In genomic region chr21:37237764-37238163, GRCh38 we compare ENCODE assay signal across 19 cellular contexts. TPM values are rescaled to one million over a fixed set of nuclear protein-coding genes. Genes with fewer than 3 reads are reported as not detected.
DNase-seq lines count a peak whose midpoint lies in the region; ATAC-seq, FAIRE-seq and TF ChIP-seq lines count a peak whose summit lies in the region.
"Had no signal": no experiment of that assay in that cellular context is flagged by ENCODE, and none has a peak within 500 bp of the region (broad histone marks: within the 10 kb centered on the region; RNA-seq: fewer than 3 reads in every experiment).

No MANE protein-coding gene starts in this region.

- WGBS in K562 (ENCODE audit: insufficient coverage, low coverage, missing lambda C conversion rate): 41% methylated on average over 4 of the region's 4 CpGs

- H3K79me2 ChIP-seq in K562 (ENCODE audit: control insufficient read depth, insufficient read depth, low read length): peaks cover 23% of the 10 kb centered on the region

- POLR2A ChIA-PET in K562 (lab: Yijun Ruan, JAX): no interaction called here

- no peak for DNase-seq in activated T-cell treated with anti-CD3 and anti-CD28 coated beads, Interleukin-2, amount 50 U/mL, for 24 hours
- no peak for DNase-seq in activated T-cell treated with anti-CD3 and anti-CD28 coated beads, Interleukin-2, amount 50 U/mL, for 48 hours
- DNase-seq in T-helper 17 cell (no peak), K562 (ENCODE audit: extremely low read depth in 1 of 4, low spot score in 3 of 4) (no peak), neural crest cell (ENCODE audit: low read depth, low spot score) (no peak), HK-2 (ENCODE audit: unreplicated experiment) (no peak), BE2C (no peak), NCI-H1092 treated with DMSO at 0.1 percent for 48 hours (lab: John Stamatoyannopoulos, UW) (no peak)
- DNase-seq: ACHN; activated CD4-positive, CD25-positive, alpha-beta regulatory T cell treated with anti-CD3 and anti-CD28 coated beads, Interleukin-2, amount 50 U/mL, for 72 hours; activated effector memory CD4-positive, alpha-beta T cell treated with Interleukin-2 at 50 U/mL for 16 hours; COR-L47; hypothalamus; left colon had no signal

- H3K4me3 ChIP-seq in K562: no peak overlapping the region
- H3K4me3 ChIP-seq in BE2C (ENCODE audit: low read depth, low read length): no peak overlapping the region
- H3K4me3 ChIP-seq: Peyer's patch had no signal

- in situ Hi-C loops in K562 (cut with MboI): no loop called here

- TF ChIP-seq CTCF in K562 (IDR thresholded peaks at IDR 0.05 in 2 of 3, conservative IDR thresholded peaks at IDR 0.05 in 1 of 3; ENCODE audit: insufficient read depth in 2 of 3, low read depth in 1 of 3, low read length in 3 of 3) (peak in 1 of 3 experiments; percentile 19; a peak in 2 of 6 replicates), neural crest cell (conservative IDR thresholded peaks at IDR 0.05) (no peak), BE2C (IDR thresholded peaks at IDR 0.05; ENCODE audit: low read depth, low read length) (no peak)

- peak; percentile 39 for ATAC-seq in T-helper 17 cell
- peak; percentile 51; the same call in 2 of the 3 replicates for ATAC-seq in K562
- ATAC-seq: left colon had no signal

- H3K9me3 ChIP-seq in T-helper 17 cell (ENCODE audit: control insufficient read depth, low read length, poor library complexity, severe bottlenecking) (no peaks in the 10 kb centered on the region), K562 (replicated peaks; ENCODE audit: control insufficient read depth, insufficient read depth, low read depth, low read length) (no peaks in the 10 kb centered on the region), BE2C (no peaks in the 10 kb centered on the region)
- H3K9me3 ChIP-seq: Peyer's patch had no signal

- no peaks in the 10 kb centered on the region for H3K27me3 Mint-ChIP-seq in activated T-cell treated with anti-CD3 and anti-CD28 coated beads, Interleukin-2, amount 50 U/mL, for 24 hours
- H3K27me3 Mint-ChIP-seq in T-helper 17 cell (no peaks in the 10 kb centered on the region), neural crest cell (ENCODE audit: low read depth) (no peaks in the 10 kb centered on the region)
- H3K27me3 Mint-ChIP-seq: brain had no signal

- peak overlapping the region; percentile 2; the same call in 1 of the 3 replicates for H3K27ac ChIP-seq in K562 (ENCODE audit: extremely low read depth, low read depth, low read length)
- H3K27ac ChIP-seq: Peyer's patch had no signal

- no peaks in the 10 kb centered on the region for H4K20me1 ChIP-seq in K562 (replicated peaks; ENCODE audit: control insufficient read depth, insufficient read depth, low read length)

- H3K4me1 ChIP-seq in K562 (replicated peaks in 1 of 2; ENCODE audit: control insufficient read depth in 2 of 2, insufficient read depth in 2 of 2, low read length in 2 of 2): peaks cover 0 to 3% of the 10 kb centered on the region in 2 experiments; a peak in 1 of 5 replicates
- H3K4me1 ChIP-seq in BE2C: no peaks in the 10 kb centered on the region
- H3K4me1 ChIP-seq: Peyer's patch had no signal

- no peak overlapping the region for H3K4me3 Mint-ChIP-seq in activated T-cell treated with anti-CD3 and anti-CD28 coated beads, Interleukin-2, amount 50 U/mL, for 24 hours
- H3K4me3 Mint-ChIP-seq in T-helper 17 cell (no peak overlapping the region), neural crest cell (peak overlapping the region; percentile 10)
- H3K4me3 Mint-ChIP-seq: brain had no signal

- no peaks in the 10 kb centered on the region for H3K9me3 Mint-ChIP-seq in activated T-cell treated with anti-CD3 and anti-CD28 coated beads, Interleukin-2, amount 50 U/mL, for 24 hours
- no peaks in the 10 kb centered on the region for H3K9me3 Mint-ChIP-seq in neural crest cell
- H3K9me3 Mint-ChIP-seq: brain had no signal

- H3K4me1 Mint-ChIP-seq in activated T-cell treated with anti-CD3 and anti-CD28 coated beads, Interleukin-2, amount 50 U/mL, for 24 hours (ENCODE audit: low read depth): peaks cover 40% of the 10 kb centered on the region
- peaks cover 16% of the 10 kb centered on the region for H3K4me1 Mint-ChIP-seq in T-helper 17 cell
- peaks cover 31% of the 10 kb centered on the region for H3K4me1 Mint-ChIP-seq in neural crest cell
- H3K4me1 Mint-ChIP-seq: brain had no signal

- TF ChIP-seq RAD21 in K562 (CRISPR knock-in tag; conservative IDR thresholded peaks at IDR 0.05 in 1 of 2, IDR thresholded peaks at IDR 0.05 in 1 of 2): no peak

- CTCF ChIA-PET in K562 (lab: Yijun Ruan, JAX; ENCODE audit: low intra/inter-chr PET ratio): no interaction called here

- no TSS peak for BruUV-seq in K562 (replicated peaks; lab: Mats Ljungman, UMichigan)

- intact Hi-C loops in K562 (cut with micrococcal nuclease): no loop called here

- H3K9ac ChIP-seq in K562 (ENCODE audit: insufficient read depth in 1 of 2, low read depth in 2 of 2, low read length in 2 of 2): no peak overlapping the region

- FAIRE-seq in K562 (lab: Jason Lieb, UNC): no peak
- FAIRE-seq: GM12892, H54, urothelium cell line had no signal

- no peak for TF ChIP-seq EP300 in K562 (IDR thresholded peaks at IDR 0.05; ENCODE audit: low read length)

- H2AFZ ChIP-seq in K562 (ENCODE audit: low read depth, low read length): no peak overlapping the region

- H3K27ac Mint-ChIP-seq in activated T-cell treated with anti-CD3 and anti-CD28 coated beads, Interleukin-2, amount 50 U/mL, for 24 hours: peak overlapping the region; percentile 89
- H3K27ac Mint-ChIP-seq in T-helper 17 cell: peak overlapping the region; percentile 29
- H3K27ac Mint-ChIP-seq in neural crest cell (ENCODE audit: unreplicated experiment): peak overlapping the region; percentile 39

- H3K36me3 Mint-ChIP-seq in activated T-cell treated with anti-CD3 and anti-CD28 coated beads, Interleukin-2, amount 50 U/mL, for 24 hours (ENCODE audit: low read depth): peaks cover 86% of the 10 kb centered on the region
- H3K36me3 Mint-ChIP-seq in T-helper 17 cell (ENCODE audit: low read depth) (peaks cover 2% of the 10 kb centered on the region), neural crest cell (ENCODE audit: low read depth) (peaks cover 7% of the 10 kb centered on the region)

- TF ChIP-seq POLR2A in K562 (conservative IDR thresholded peaks at IDR 0.05): no peak

- H3K9me1 ChIP-seq in K562 (ENCODE audit: control insufficient read depth, insufficient read depth, low read length): no peaks in the 10 kb centered on the region

- H3K27me3 ChIP-seq in K562 (ENCODE audit: control insufficient read depth in 2 of 2, insufficient read depth in 2 of 2, low read length in 2 of 2) (no peaks in the 10 kb centered on the region), BE2C (no peaks in the 10 kb centered on the region)
- H3K27me3 ChIP-seq: Peyer's patch had no signal

- H3K4me2 ChIP-seq in K562 (ENCODE audit: insufficient read depth, low read length): no peak overlapping the region

- H3K36me3 ChIP-seq in K562 (ENCODE audit: control insufficient read depth, insufficient read depth, low read length) (peaks cover 76% of the 10 kb centered on the region), BE2C (peaks cover 37% of the 10 kb centered on the region)

TF ChIP-seq in K562, 482 proteins besides CTCF, POLR2A, EP300 and RAD21 (continues in another document):
- TF ChIP-seq, protein P1, sequence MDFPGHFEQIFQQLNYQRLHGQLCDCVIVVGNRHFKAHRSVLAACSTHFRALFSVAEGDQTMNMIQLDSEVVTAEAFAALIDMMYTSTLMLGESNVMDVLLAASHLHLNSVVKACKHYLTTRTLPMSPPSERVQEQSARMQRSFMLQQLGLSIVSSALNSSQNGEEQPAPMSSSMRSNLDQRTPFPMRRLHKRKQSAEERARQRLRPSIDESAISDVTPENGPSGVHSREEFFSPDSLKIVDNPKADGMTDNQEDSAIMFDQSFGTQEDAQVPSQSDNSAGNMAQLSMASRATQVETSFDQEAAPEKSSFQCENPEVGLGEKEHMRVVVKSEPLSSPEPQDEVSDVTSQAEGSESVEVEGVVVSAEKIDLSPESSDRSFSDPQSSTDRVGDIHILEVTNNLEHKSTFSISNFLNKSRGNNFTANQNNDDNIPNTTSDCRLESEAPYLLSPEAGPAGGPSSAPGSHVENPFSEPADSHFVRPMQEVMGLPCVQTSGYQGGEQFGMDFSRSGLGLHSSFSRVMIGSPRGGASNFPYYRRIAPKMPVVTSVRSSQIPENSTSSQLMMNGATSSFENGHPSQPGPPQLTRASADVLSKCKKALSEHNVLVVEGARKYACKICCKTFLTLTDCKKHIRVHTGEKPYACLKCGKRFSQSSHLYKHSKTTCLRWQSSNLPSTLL (IDR thresholded peaks at IDR 0.05): no peak
- TF ChIP-seq ZNF766 (CRISPR knock-in tag; conservative IDR thresholded peaks at IDR 0.05): no peak
- no peak for TF ChIP-seq CEBPG (CRISPR knock-in tag; IDR thresholded peaks at IDR 0.05)
- TF ChIP-seq CEBPG (tag; conservative IDR thresholded peaks at IDR 0.05 in 1 of 2, IDR thresholded peaks at IDR 0.05 in 1 of 2): no peak
- TF ChIP-seq, protein P2, sequence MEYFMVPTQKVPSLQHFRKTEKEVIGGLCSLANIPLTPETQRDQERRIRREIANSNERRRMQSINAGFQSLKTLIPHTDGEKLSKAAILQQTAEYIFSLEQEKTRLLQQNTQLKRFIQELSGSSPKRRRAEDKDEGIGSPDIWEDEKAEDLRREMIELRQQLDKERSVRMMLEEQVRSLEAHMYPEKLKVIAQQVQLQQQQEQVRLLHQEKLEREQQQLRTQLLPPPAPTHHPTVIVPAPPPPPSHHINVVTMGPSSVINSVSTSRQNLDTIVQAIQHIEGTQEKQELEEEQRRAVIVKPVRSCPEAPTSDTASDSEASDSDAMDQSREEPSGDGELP (CRISPR knock-in tag; IDR thresholded peaks at IDR 0.05; ENCODE audit: borderline replicate concordance): no peak

RNA-seq across cellular contexts. Expression of gene VPS26C, which starts 29.4 kb away (rescaled TPM):
- total RNA-seq in T-helper 17 cell: 10 to 100 TPM; 42.9 to 45.8 TPM
- 83.0 and 125 TPM in 2 replicates for total RNA-seq in K562 (2011; cell fraction: chromatin; rRNA removed; ENCODE audit: low replicate concordance)
- total RNA-seq in K562 (2011; cell fraction: nucleolus; rRNA removed): 43.8 and 49.2 TPM in 2 replicates
- 74.2 and 88.2 TPM in 2 replicates for total RNA-seq in K562 (2011; cell fraction: nucleoplasm; rRNA removed)
- total RNA-seq in K562 (2014; rRNA removed): 41.4 and 54.7 TPM in 2 replicates
- total RNA-seq in K562 (2014; rRNA removed; fragmentation: Illumina TruSeq; extraction: Trizol): 42.1 and 43.7 TPM in 2 replicates
- total RNA-seq in K562 (2015; rRNA removed; fragmentation: Illumina TruSeq; extraction: Trizol): 44.8 and 46.3 TPM in 2 replicates
- total RNA-seq in K562 (2021): 41.3 and 41.8 TPM in 2 replicates
- polyA plus RNA-seq in K562 (2011; rRNA removed): 40.0 and 48.7 TPM in 2 replicates
- polyA plus RNA-seq in K562 (2011; cell fraction: cytosol; rRNA removed): 36.5 and 40.9 TPM in 2 replicates
- 30.1 and 32.3 TPM in 2 replicates for polyA plus RNA-seq in K562 (2011; cell fraction: nucleus; rRNA removed)
- polyA plus RNA-seq in K562 (2012): 39.9 and 53.5 TPM in 2 replicates
- 41.4 and 44.9 TPM in 2 replicates for polyA plus RNA-seq in K562 (2014; fragmentation: Illumina TruSeq; extraction: Trizol)
- polyA plus RNA-seq in K562 (2014; fragmentation: Nextera tagmentation; extraction: Ambion mirVana): 10 to 100 TPM; 32.8 to 42.2 TPM
- 48.2 and 49.7 TPM in 2 replicates for polyA plus RNA-seq in K562 (2014; rRNA removed)
- polyA minus RNA-seq in K562 (2011; rRNA and poly(A)+ RNA removed): 42.6 and 46.0 TPM in 2 replicates
- 25.9 and 26.8 TPM in 2 replicates for polyA minus RNA-seq in K562 (2011; cell fraction: cytosol; rRNA and poly(A)+ RNA removed)
- 27.2 and 34.8 TPM in 2 replicates for polyA minus RNA-seq in K562 (2011; cell fraction: nucleus; rRNA and poly(A)+ RNA removed)
- 41.1 and 43.5 TPM in 2 replicates for total RNA-seq in neural crest cell
- polyA plus RNA-seq in BE2C (2012; ENCODE audit: insufficient read depth, insufficient read length, low read depth): 71.6 TPM

Comparison
In these comparisons a context has a peak if more than half of its experiments do, and no peak if none do; other contexts are left out.
1. H3K27ac Mint-ChIP-seq: peak in every context shown above with its lines; median percentile 89 in activated T-cell treated with anti-CD3 and anti-CD28 coated beads, Interleukin-2, amount 50 U/mL, for 24 hours; 39 in neural crest cell; 29 in T-helper 17 cell.